36 cellular contexts compared by ENCODE assay signal in genomic region chr11:108431370-108431769, GRCh38.
"Had no signal": no experiment of that assay in that cellular context is flagged by ENCODE, and none has a peak within 500 bp of the region (broad histone marks: within the 10 kb centered on the region; RNA-seq: fewer than 3 reads in every experiment).

No MANE protein-coding gene starts in this region.

- H3K27ac ChIP-seq: KMS-11 had no signal

- H3K9ac ChIP-seq: KMS-11 had no signal

- H3K4me2 ChIP-seq: KMS-11 had no signal

- H3K36me3 ChIP-seq: MG63 had no signal

- H3K4me3 ChIP-seq: MG63 had no signal

- DNase-seq: Karpas-422, Kasumi-1, MG63, MM.1S, MV-4-11, NCI-H1048, NCI-H1092, NCI-H1092 treated with DMSO at 0.1 percent for 48 hours, NCI-H1105, NCI-H1105 treated with DMSO at 0.1 percent for 48 hours, NCI-H1417, NCI-H1417 treated with DMSO at 0.1 percent for 48 hours, NCI-H1436, NCI-H1436 treated with DMSO at 0.1 percent for 48 hours, NCI-H146, NCI-H1694, NCI-H1694 treated with DMSO at 0.1 percent for 48 hours, NCI-H187, NCI-H187 treated with DMSO at 0.1 percent for 48 hours, NCI-H1930, NCI-H2029, NCI-H2029 treated with DMSO at 0.1 percent for 48 hours, NCI-H2081, NCI-H2081 treated with DMSO at 0.1 percent for 48 hours, NCI-H2107, NCI-H2171, NCI-H2171 treated with DMSO at 0.1 percent for 48 hours, NCI-H2227 treated with DMSO at 0.1 percent for 48 hours, NCI-H226, NCI-H345, NCI-H446, NCI-H446 treated with DMSO at 0.1 percent for 48 hours, NCI-H510A, NCI-H510A treated with DMSO at 0.1 percent for 48 hours, NCI-H524 had no signal

- H3K27me3 ChIP-seq: MG63 had no signal
